In genomic region chr14:44657688-44658388, GRCh38 we compare ENCODE assay signal across 9 cellular contexts.
DNase-seq lines count a peak whose midpoint lies in the region; ATAC-seq, FAIRE-seq and TF ChIP-seq lines count a peak whose summit lies in the region.
"Had no signal": no experiment of that assay in that cellular context is flagged by ENCODE, and none has a peak within 500 bp of the region (broad histone marks: within the 10 kb centered on the region; RNA-seq: fewer than 3 reads in every experiment).

No MANE protein-coding gene starts in this region.

- intact Hi-C loops in HepG2 (cut with micrococcal nuclease; ENCODE audit: unreplicated experiment) = loop anchor here (5.0 kb wide), 1 partner anchor 1816 kb away; no protein-coding TSS in a partner anchor
- intact Hi-C loops in activated T-helper 1 cell treated with anti-CD3 and anti-CD28 coated beads, Interleukin-12 subunit alpha, Interleukin-12 subunit beta, Interleukin-2, Interleukin-4 antibody, amounts not matched to agents 30 ng/mL and 10 ng/mL and 1 ng/mL, durations not matched to agents 14 hours and 24 hours and 36 hours (cut with micrococcal nuclease) = no loop called here

- H3K4me2 ChIP-seq in HepG2 (ENCODE audit: low read depth, low read length) = no peak overlapping the region

- CTCF ChIA-PET in HepG2 (lab: Yijun Ruan, JAX; ENCODE audit: low intra/inter-chr PET ratio, low total read pairs) = no interaction called here

- ATAC-seq in HepG2 (no peak), GM18861 (IDR thresholded peaks at IDR 0.05; ENCODE audit: unreplicated experiment) (no peak)

- H3K9ac ChIP-seq in adipocyte (ENCODE audit: low read length) (no peak overlapping the region), HepG2 (ENCODE audit: insufficient read depth, low read depth, low read length) (no peak overlapping the region)

- no TSS peak for BruUV-seq in HepG2 (replicated peaks; lab: Mats Ljungman, UMichigan)

- H3K36me3 ChIP-seq in adipocyte (ENCODE audit: control insufficient read depth, insufficient read depth, low read length, severe bottlenecking) = no peaks in the 10 kb centered on the region
- no peaks in the 10 kb centered on the region for H3K36me3 ChIP-seq in HepG2 (replicated peaks in 1 of 2; ENCODE audit: control insufficient read depth in 1 of 2, insufficient read depth in 2 of 2, low read length in 2 of 2)

- H3K4me3 ChIP-seq in adipocyte (ENCODE audit: low read length) (no peak overlapping the region), HepG2 (replicated peaks in 1 of 3; ENCODE audit: insufficient read depth in 1 of 3, low read depth in 2 of 3, low read length in 3 of 3) (no peak overlapping the region)

- no peak overlapping the region for H3K4me3 Mint-ChIP-seq in activated T-helper 1 cell treated with anti-CD3 and anti-CD28 coated beads, Interleukin-12 subunit alpha, Interleukin-12 subunit beta, Interleukin-2, Interleukin-4 antibody, amounts not matched to agents 30 ng/mL and 10 ng/mL and 1 ng/mL, durations not matched to agents 14 hours and 24 hours and 36 hours

- H3K27ac Mint-ChIP-seq in activated T-helper 1 cell treated with anti-CD3 and anti-CD28 coated beads, Interleukin-12 subunit alpha, Interleukin-12 subunit beta, Interleukin-2, Interleukin-4 antibody, amounts not matched to agents 30 ng/mL and 10 ng/mL and 1 ng/mL, durations not matched to agents 14 hours and 24 hours and 36 hours = no peak overlapping the region

- H3K9me3 ChIP-seq in adipocyte (ENCODE audit: control insufficient read depth, low read length) (no peaks in the 10 kb centered on the region), HepG2 (ENCODE audit: low read length) (no peaks in the 10 kb centered on the region)

- peak; percentile 38 for TF ChIP-seq CTCF in HepG2 (CRISPR knock-in tag; IDR thresholded peaks at IDR 0.05)

- POLR2A ChIA-PET in HepG2 (lab: Yijun Ruan, JAX) = no interaction called here

- no peaks in the 10 kb centered on the region for H3K36me3 Mint-ChIP-seq in activated T-helper 1 cell treated with anti-CD3 and anti-CD28 coated beads, Interleukin-12 subunit alpha, Interleukin-12 subunit beta, Interleukin-2, Interleukin-4 antibody, amounts not matched to agents 30 ng/mL and 10 ng/mL and 1 ng/mL, durations not matched to agents 14 hours and 24 hours and 36 hours (ENCODE audit: low read depth)

- no peak for TF ChIP-seq POLR2A in HepG2 (IDR thresholded peaks at IDR 0.05; ENCODE audit: insufficient read depth in 1 of 2, low read depth in 2 of 2, low read length in 2 of 2)

- no peak overlapping the region for H2AFZ ChIP-seq in HepG2 (ENCODE audit: low read length)

- in situ Hi-C loops in HepG2 (cut with HindIII; ENCODE audit: extremely low pct_ligation_motif_present, low pct_unique_long_range_greater_than_20kb) = no loop called here

- no peaks in the 10 kb centered on the region for H3K79me2 ChIP-seq in HepG2 (ENCODE audit: insufficient read depth, low read length)

- H3K4me1 Mint-ChIP-seq in activated T-helper 1 cell treated with anti-CD3 and anti-CD28 coated beads, Interleukin-12 subunit alpha, Interleukin-12 subunit beta, Interleukin-2, Interleukin-4 antibody, amounts not matched to agents 30 ng/mL and 10 ng/mL and 1 ng/mL, durations not matched to agents 14 hours and 24 hours and 36 hours (ENCODE audit: low read depth) = peaks cover 8% of the 10 kb centered on the region

- 3% methylated on average over 3 of the region's 3 CpGs for WGBS in HepG2 (ENCODE audit: low lambda C conversion rate)

- no peak for TF ChIP-seq RAD21 in HepG2 (CRISPR knock-in tag; IDR thresholded peaks at IDR 0.05)

- no peaks in the 10 kb centered on the region for H3K27me3 Mint-ChIP-seq in activated T-helper 1 cell treated with anti-CD3 and anti-CD28 coated beads, Interleukin-12 subunit alpha, Interleukin-12 subunit beta, Interleukin-2, Interleukin-4 antibody, amounts not matched to agents 30 ng/mL and 10 ng/mL and 1 ng/mL, durations not matched to agents 14 hours and 24 hours and 36 hours (ENCODE audit: insufficient read depth)

- DNase-seq in DMS53 treated with DMSO at 0.1 percent for 48 hours (lab: John Stamatoyannopoulos, UW; ENCODE audit: unreplicated experiment) (peak; percentile 8), NCI-H146 treated with DMSO at 0.1 percent for 48 hours (lab: John Stamatoyannopoulos, UW; ENCODE audit: unreplicated experiment) (peak; percentile 78), adipocyte (ENCODE audit: low read depth) (peak; percentile 0), HepG2 (ENCODE audit: low spot score) (peak; percentile 4), AML-193 (lab: John Stamatoyannopoulos, UW) (no peak)
- no peak for DNase-seq in activated T-helper 1 cell treated with anti-CD3 and anti-CD28 coated beads, Interleukin-12 subunit alpha, Interleukin-12 subunit beta, Interleukin-2, Interleukin-4 antibody, amounts not matched to agents 30 ng/mL and 10 ng/mL and 1 ng/mL, durations not matched to agents 14 hours and 24 hours and 36 hours (ENCODE audit: low spot score)
- no peak for DNase-seq in activated effector memory CD4-positive, alpha-beta T cell treated with Interleukin-2 at 50 U/mL for 16 hours
- DNase-seq: activated CD8-positive, alpha-beta memory T cell treated with anti-CD3 and anti-CD28 coated beads, Interleukin-2, amount 50 U/mL, for 48 hours had no signal

- no peaks in the 10 kb centered on the region for H3K27me3 ChIP-seq in adipocyte (replicated peaks; ENCODE audit: control insufficient read depth, insufficient read depth, low read length)
- no peaks in the 10 kb centered on the region for H3K27me3 ChIP-seq in HepG2 (ENCODE audit: control insufficient read depth in 1 of 2, insufficient read depth in 2 of 2, low read length in 2 of 2)

- no peak overlapping the region for H3K27ac ChIP-seq in HepG2 (ENCODE audit: extremely low read length, insufficient read depth, low read length)

- no peaks in the 10 kb centered on the region for H3K9me3 Mint-ChIP-seq in activated T-helper 1 cell treated with anti-CD3 and anti-CD28 coated beads, Interleukin-12 subunit alpha, Interleukin-12 subunit beta, Interleukin-2, Interleukin-4 antibody, amounts not matched to agents 30 ng/mL and 10 ng/mL and 1 ng/mL, durations not matched to agents 14 hours and 24 hours and 36 hours

- H3K4me1 ChIP-seq in adipocyte (ENCODE audit: control insufficient read depth, insufficient read depth, low read length) (peaks cover 13% of the 10 kb centered on the region), HepG2 (ENCODE audit: insufficient read depth, low read length) (no peaks in the 10 kb centered on the region)

- TF ChIP-seq EP300 in HepG2 (IDR thresholded peaks at IDR 0.05; ENCODE audit: low read depth in 2 of 2, low read length in 2 of 2) (no peak), HepG2 (CRISPR knock-in tag; IDR thresholded peaks at IDR 0.05; ENCODE audit: borderline replicate concordance) (no peak)

- no peaks in the 10 kb centered on the region for H4K20me1 ChIP-seq in HepG2 (ENCODE audit: insufficient read depth, low read length)

- no peak for FAIRE-seq in HepG2 (lab: Jason Lieb, UNC)

TF ChIP-seq in HepG2, 621 proteins besides CTCF, POLR2A, EP300 and RAD21:
- TF ChIP-seq CHCHD3 (CRISPR knock-in tag; IDR thresholded peaks at IDR 0.05) = no peak
- TF ChIP-seq RFX5 (IDR thresholded peaks at IDR 0.05; ENCODE audit: low read depth, low read length) = no peak
- TF ChIP-seq ZNF275 (CRISPR knock-in tag; IDR thresholded peaks at IDR 0.05; ENCODE audit: borderline replicate concordance) = no peak
- TF ChIP-seq LCORL (IDR thresholded peaks at IDR 0.05) = no peak
- TF ChIP-seq LCORL (CRISPR knock-in tag; IDR thresholded peaks at IDR 0.05) = no peak
- peak; percentile 73 for TF ChIP-seq STAG1 (CRISPR knock-in tag; IDR thresholded peaks at IDR 0.05)
- TF ChIP-seq RXRA (CRISPR knock-in tag; IDR thresholded peaks at IDR 0.05) = no peak
- TF ChIP-seq FIP1L1 (IDR thresholded peaks at IDR 0.05; ENCODE audit: borderline replicate concordance, insufficient read depth, low read depth, low read length) = no peak
- TF ChIP-seq ZKSCAN8 (CRISPR knock-in tag; IDR thresholded peaks at IDR 0.05; ENCODE audit: borderline replicate concordance) = no peak
- TF ChIP-seq PHF21A (CRISPR knock-in tag; IDR thresholded peaks at IDR 0.05) = no peak
- peak; percentile 8; the same call in 1 of the 2 replicates for TF ChIP-seq SMC3 (IDR thresholded peaks at IDR 0.05; ENCODE audit: low read length)
- no peak for TF ChIP-seq ZNF350 (CRISPR knock-in tag; IDR thresholded peaks at IDR 0.05; ENCODE audit: borderline replicate concordance, low read depth)
- no peak for TF ChIP-seq ZBTB25 (CRISPR knock-in tag; IDR thresholded peaks at IDR 0.05)
- TF ChIP-seq TBP (CRISPR knock-in tag; IDR thresholded peaks at IDR 0.05) = no peak
- no peak for TF ChIP-seq SOX13 (IDR thresholded peaks at IDR 0.05)
- no peak for TF ChIP-seq SOX13 (CRISPR knock-in tag; conservative IDR thresholded peaks at IDR 0.05 in 1 of 2, IDR thresholded peaks at IDR 0.05 in 1 of 2)
- no peak for TF ChIP-seq ZNF564 (CRISPR knock-in tag; IDR thresholded peaks at IDR 0.05)

Comparison
In these comparisons a context has a peak if more than half of its experiments do, and no peak if none do; other contexts are left out.
1. DNase-seq: peak in DMS53 treated with DMSO at 0.1 percent for 48 hours (single experiment), NCI-H146 treated with DMSO at 0.1 percent for 48 hours (single experiment), adipocyte (single experiment) and HepG2 (single experiment); none in activated T-helper 1 cell treated with anti-CD3 and anti-CD28 coated beads, Interleukin-12 subunit alpha, Interleukin-12 subunit beta, Interleukin-2, Interleukin-4 antibody, amounts not matched to agents 30 ng/mL and 10 ng/mL and 1 ng/mL, durations not matched to agents 14 hours and 24 hours and 36 hours (single experiment), activated effector memory CD4-positive, alpha-beta T cell treated with Interleukin-2 at 50 U/mL for 16 hours (single experiment) and AML-193 (0 of 2).